9 cellular contexts compared by ENCODE assay signal in the genomic region with DNA sequence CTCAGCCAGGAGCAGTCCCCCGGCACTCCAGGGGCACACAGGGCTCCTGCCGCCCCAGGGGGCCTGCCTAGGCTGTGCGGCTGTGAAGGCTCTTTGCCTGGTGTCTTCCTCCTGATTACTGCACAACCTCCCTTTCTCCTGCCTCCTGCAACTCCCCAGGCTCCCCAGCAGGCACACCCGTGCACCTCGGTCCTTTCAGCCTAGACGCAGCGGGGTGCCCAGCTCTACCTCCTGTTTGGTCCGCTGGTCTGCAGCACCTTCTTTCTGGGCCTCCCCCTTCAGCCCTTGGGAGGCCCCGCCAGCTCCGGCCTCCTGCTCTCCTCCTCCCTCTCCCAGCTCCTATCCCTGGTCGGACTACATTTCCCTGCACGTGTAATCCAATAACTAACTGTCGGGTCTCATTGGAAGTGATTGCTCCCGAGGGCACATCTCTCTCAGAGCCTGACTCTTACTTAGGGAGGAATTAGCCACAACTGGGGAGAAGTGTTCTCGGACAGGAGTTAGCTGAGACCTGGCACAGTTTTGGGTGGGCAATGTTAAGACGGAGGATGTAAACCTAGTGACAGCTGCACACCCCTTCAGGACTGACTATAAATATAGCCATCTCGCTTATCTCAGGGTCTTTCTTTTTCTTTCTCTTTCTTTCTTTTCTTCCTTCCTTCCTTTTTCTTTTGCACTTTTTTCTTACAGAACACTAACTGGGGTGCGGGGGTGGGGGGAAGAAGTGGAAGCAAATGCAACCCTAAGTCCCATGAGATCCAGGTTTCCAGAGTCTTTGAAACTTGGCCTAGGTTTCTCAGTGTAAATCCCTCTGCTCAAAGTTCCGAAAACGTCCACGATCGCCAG. TPM values are rescaled to one million over a fixed set of nuclear protein-coding genes. Genes with fewer than 3 reads are reported as not detected.
DNase-seq lines count a peak whose midpoint lies in the region; ATAC-seq and TF ChIP-seq lines count a peak whose summit lies in the region.
"Had no signal": no experiment of that assay in that cellular context is flagged by ENCODE, and none has a peak within 500 bp of the region (broad histone marks: within the 10 kb centered on the region; RNA-seq: fewer than 3 reads in every experiment).

No MANE protein-coding gene starts in this region.

- H3K4me1 ChIP-seq in esophagus muscularis mucosa (peaks cover 31 to 75% (median 66%) of the 10 kb centered on the region in 4 donors), parathyroid adenoma (no peaks in the 10 kb centered on the region)

- TF ChIP-seq EP300 in esophagus muscularis mucosa (IDR thresholded peaks at IDR 0.05), result no peak

- peak overlapping the region; percentile 47 for H3K4me2 ChIP-seq in parathyroid adenoma (ENCODE audit: low read length)

- intact Hi-C loops in esophagus muscularis mucosa (cut with DNase I), result no loop called here
- intact Hi-C loops in posterior vena cava (cut with DNase I), result loop anchor here (10.0 kb wide), 2 partner anchors 474 to 664 kb away; no protein-coding TSS in a partner anchor

- H3K4me3 ChIP-seq in esophagus muscularis mucosa (peak overlapping the region; percentile 69 to 86 (median 78)), parathyroid adenoma (ENCODE audit: low read depth, low read length) (no peak overlapping the region)

- H3K9me3 ChIP-seq in esophagus muscularis mucosa (no peaks in the 10 kb centered on the region), parathyroid adenoma (ENCODE audit: control insufficient read depth, low read length) (no peaks in the 10 kb centered on the region)

- H2AFZ ChIP-seq in parathyroid adenoma, result peak overlapping the region; percentile 56

- TF ChIP-seq POLR2A in esophagus muscularis mucosa (IDR thresholded peaks at IDR 0.05; ENCODE audit: low read depth), result no peak

- DNase-seq in EH (ENCODE audit: low read depth) (peak; percentile 71), NCI-H82 (lab: John Stamatoyannopoulos, UW) (peak; percentile 89), esophagus muscularis mucosa (ENCODE audit: extremely low spot score) (no peak), NCI-H1694 treated with DMSO at 0.1 percent for 48 hours (lab: John Stamatoyannopoulos, UW) (no peak), posterior vena cava (ENCODE audit: low spot score) (no peak)
- DNase-seq: activated CD4-positive, alpha-beta T cell treated with anti-CD3 and anti-CD28 coated beads, Interleukin-2, amount 50 U/mL, for 4 hours had no signal

- peak overlapping the region; percentile 90 to 97 (median 94) for H3K27ac ChIP-seq in esophagus muscularis mucosa (replicated peaks in 1 of 4)
- H3K27ac ChIP-seq in parathyroid adenoma, result no peak overlapping the region

- WGBS in esophagus muscularis mucosa, result 1% methylated on average over 22 of the region's 22 CpGs

- H3K79me2 ChIP-seq in parathyroid adenoma, result no peaks in the 10 kb centered on the region

- no peak for ATAC-seq in GM18498 (IDR thresholded peaks at IDR 0.05; ENCODE audit: unreplicated experiment)

- H3K36me3 ChIP-seq in esophagus muscularis mucosa, result peaks cover 0 to 8% (median 2%) of the 10 kb centered on the region in 4 donors
- no peaks in the 10 kb centered on the region for H3K36me3 ChIP-seq in parathyroid adenoma (ENCODE audit: control insufficient read depth, insufficient read depth, low read length)

- H3K9ac ChIP-seq in parathyroid adenoma, result no peak overlapping the region

- H3K27me3 ChIP-seq in esophagus muscularis mucosa (peaks cover 0 to 74% (median 3%) of the 10 kb centered on the region in 4 donors), parathyroid adenoma (ENCODE audit: control insufficient read depth, insufficient read depth, low read length) (peaks cover 26% of the 10 kb centered on the region)

- no peak for TF ChIP-seq CTCF in esophagus muscularis mucosa (IDR thresholded peaks at IDR 0.05)
- TF ChIP-seq CTCF in parathyroid adenoma (IDR thresholded peaks at IDR 0.05), result no peak

RNA-seq across cellular contexts. Expression of gene FOXF2, which starts 1.1 kb away (rescaled TPM):
- total RNA-seq in esophagus muscularis mucosa, result 100 to 1,000 TPM in 3 of 4 donors, 10 to 100 TPM in 1; 66.6 to 170 (median 120) TPM
- total RNA-seq in posterior vena cava, result 1 to 10 TPM in 1 of 2 donors, under 1 TPM in 1; 0.71 to 1.2 TPM
- total RNA-seq: pulmonary artery endothelial cell had no signal

Comparison
In these comparisons a context has a peak if more than half of its experiments do, and no peak if none do; other contexts are left out.
1. DNase-seq: peak in EH (single experiment) and NCI-H82 (single experiment); none in esophagus muscularis mucosa (single experiment), NCI-H1694 treated with DMSO at 0.1 percent for 48 hours (single experiment) and posterior vena cava (single experiment).
2. RNA of gene FOXF2, which starts 1.1 kb away (total RNA-seq): 66.6 to 170 TPM in esophagus muscularis mucosa; 0.71 to 1.2 TPM in posterior vena cava; every median in the first group is over 10 times any median in the second.